ENCODE assay signal across 12 cellular contexts in genomic region chrX:48833531-48834138, GRCh38. TPM values are rescaled to one million over a fixed set of nuclear protein-coding genes. Genes with fewer than 3 reads are reported as not detected.
DNase-seq lines count a peak whose midpoint lies in the region; ATAC-seq and TF ChIP-seq lines count a peak whose summit lies in the region.
"Had no signal": no experiment of that assay in that cellular context is flagged by ENCODE, and none has a peak within 500 bp of the region (broad histone marks: within the 10 kb centered on the region; RNA-seq: fewer than 3 reads in every experiment).

No MANE protein-coding gene starts in this region.

- H3K4me1 ChIP-seq in osteoblast (ENCODE audit: insufficient read depth, low read length) = no peaks in the 10 kb centered on the region

- no peaks in the 10 kb centered on the region for H3K9me3 ChIP-seq in osteoblast (ENCODE audit: low read depth, low read length)
- H3K9me3 ChIP-seq: thoracic aorta had no signal

- H3K27me3 Mint-ChIP-seq in central memory CD8-positive, alpha-beta T cell = peaks cover 33% of the 10 kb centered on the region

- no peak overlapping the region for H3K27ac ChIP-seq in osteoblast (ENCODE audit: low read depth, low read length)
- H3K27ac ChIP-seq: HL-60, thoracic aorta had no signal

- TF ChIP-seq POLR2A in NB4 (IDR thresholded peaks at IDR 0.05; ENCODE audit: extremely low read depth, insufficient read length) = no peak

- no peaks in the 10 kb centered on the region for H3K36me3 ChIP-seq in osteoblast (ENCODE audit: insufficient read depth, low read length)
- H3K36me3 ChIP-seq: thoracic aorta had no signal

- H3K4me3 Mint-ChIP-seq in central memory CD8-positive, alpha-beta T cell = peak overlapping the region; percentile 75

- no peaks in the 10 kb centered on the region for H3K79me2 ChIP-seq in osteoblast (ENCODE audit: insufficient read depth, low read length)

- peaks cover 11% of the 10 kb centered on the region for H3K4me1 Mint-ChIP-seq in central memory CD8-positive, alpha-beta T cell

- TF ChIP-seq CTCF in NB4 (IDR thresholded peaks at IDR 0.05; ENCODE audit: low read depth, low read length) (no peak), osteoblast (IDR thresholded peaks at IDR 0.05; ENCODE audit: extremely low read depth, low read depth, low read length) (no peak)

- H4K20me1 ChIP-seq in osteoblast (ENCODE audit: insufficient read depth, low read length) = no peaks in the 10 kb centered on the region

- H3K27me3 ChIP-seq in osteoblast (ENCODE audit: insufficient read depth, low read length) = peaks cover 20% of the 10 kb centered on the region

- no peak overlapping the region for H3K4me2 ChIP-seq in osteoblast (ENCODE audit: insufficient read depth, low read length)

- no peak overlapping the region for H2AFZ ChIP-seq in osteoblast (ENCODE audit: low read length)

- H3K9me3 Mint-ChIP-seq in central memory CD8-positive, alpha-beta T cell = no peaks in the 10 kb centered on the region

- no peak overlapping the region for H3K27ac Mint-ChIP-seq in central memory CD8-positive, alpha-beta T cell (ENCODE audit: low read depth)

- peak; percentile 3 for DNase-seq in NCI-H2171 treated with DMSO at 0.1 percent for 48 hours (lab: John Stamatoyannopoulos, UW)
- DNase-seq in NCI-H2171 (lab: John Stamatoyannopoulos, UW) = no peak
- DNase-seq in NB4 (ENCODE audit: low read depth) = peak; percentile 13
- no peak for DNase-seq in central memory CD8-positive, alpha-beta T cell (ENCODE audit: low spot score in 2 of 2)
- peak; percentile 66 for DNase-seq in osteoblast (ENCODE audit: insufficient read length, low spot score, missing footprints)
- DNase-seq: posterior cingulate gyrus had no signal

- ATAC-seq in central memory CD8-positive, alpha-beta T cell (replicated peaks; ENCODE audit: extremely low read depth, poor library complexity, severe bottlenecking) = no peak
- ATAC-seq in GM21825 (IDR thresholded peaks at IDR 0.05; ENCODE audit: unreplicated experiment) (no peak), GM19397 (IDR thresholded peaks at IDR 0.05; ENCODE audit: unreplicated experiment) (no peak), HG02870 (IDR thresholded peaks at IDR 0.05; ENCODE audit: unreplicated experiment) (no peak)

- H3K36me3 Mint-ChIP-seq in central memory CD8-positive, alpha-beta T cell (ENCODE audit: insufficient read depth) = peaks cover 7% of the 10 kb centered on the region

- H3K4me3 ChIP-seq in NB4 (ENCODE audit: low read depth, low read length) (no peak overlapping the region), osteoblast (ENCODE audit: insufficient read depth, low read length) (no peak overlapping the region)
- H3K4me3 ChIP-seq: thoracic aorta had no signal

RNA-seq across cellular contexts. Expression of gene PCSK1N, which starts 1.8 kb away (rescaled TPM):
- total RNA-seq in osteoblast = not detected in 2 replicates

RNA-seq across cellular contexts. Expression of gene ERAS, which starts 7.3 kb away (rescaled TPM):
- total RNA-seq in osteoblast = not detected in 2 replicates
- total RNA-seq: kidney epithelial cell, thoracic aorta had no signal

RNA-seq across cellular contexts. Expression of gene HDAC6, which starts 31.8 kb away (rescaled TPM):
- total RNA-seq in osteoblast = 30.1 and 30.4 TPM in 2 replicates

RNA-seq across cellular contexts. Expression of gene GATA1, which starts 47.2 kb away (rescaled TPM):
- total RNA-seq in osteoblast = not detected in 2 replicates
- total RNA-seq: kidney epithelial cell had no signal

Comparison
In these comparisons a context has a peak if more than half of its experiments do, and no peak if none do; other contexts are left out.
1. DNase-seq: peak in NCI-H2171 treated with DMSO at 0.1 percent for 48 hours (single experiment), NB4 (single experiment) and osteoblast (single experiment); none in NCI-H2171 (single experiment) and central memory CD8-positive, alpha-beta T cell (0 of 2).